ENCODE assay signal across 8 cellular contexts in genomic region chr1:150575518-150576366, GRCh38. TPM values are rescaled to one million over a fixed set of nuclear protein-coding genes. Genes with fewer than 3 reads are reported as not detected.
A peak's percentile ranks its signal among the peaks of the same experiment; 100 is the strongest.
DNase-seq lines count a peak whose midpoint lies in the region; ATAC-seq, FAIRE-seq and TF ChIP-seq lines count a peak whose summit lies in the region.

No MANE protein-coding gene starts in this region.

- H3K36me3 ChIP-seq in HepG2 (replicated peaks in 1 of 2; ENCODE audit: control insufficient read depth in 1 of 2, insufficient read depth in 2 of 2, low read length in 2 of 2): peaks cover 0 to 49% of the 10 kb centered on the region in 2 experiments; a peak in 4 of 5 replicates
- H3K36me3 ChIP-seq in upper lobe of right lung: peaks cover 77% of the 10 kb centered on the region

- H3K27me3 ChIP-seq in HepG2 (ENCODE audit: control insufficient read depth in 1 of 2, insufficient read depth in 2 of 2, low read length in 2 of 2) (no peaks in the 10 kb centered on the region; a peak in 1 of 5 replicates), upper lobe of right lung (no peaks in the 10 kb centered on the region)

- TF ChIP-seq CTCF in HepG2 (CRISPR knock-in tag; IDR thresholded peaks at IDR 0.05) (no peak), upper lobe of right lung (IDR thresholded peaks at IDR 0.05) (no peak), GM10248 (IDR thresholded peaks at IDR 0.05; ENCODE audit: control extremely low read depth, extremely low read depth, low read depth, missing control alignments) (no peak)

- no peak for TF ChIP-seq EP300 in HepG2 (IDR thresholded peaks at IDR 0.05; ENCODE audit: low read depth in 2 of 2, low read length in 2 of 2)
- TF ChIP-seq EP300 in HepG2 (CRISPR knock-in tag; IDR thresholded peaks at IDR 0.05; ENCODE audit: borderline replicate concordance): no peak

- peak overlapping the region; percentile 96 for H3K4me3 Mint-ChIP-seq in activated naive CD4-positive, alpha-beta T cell treated with anti-CD3 and anti-CD28 coated beads, Interleukin-2, amount 10 ng/mL, durations not matched to agents 7 days and 5 days
- peak overlapping the region; percentile 100 for H3K4me3 Mint-ChIP-seq in activated naive CD8-positive, alpha-beta T cell treated with anti-CD3 and anti-CD28 coated beads, Interleukin-2, amount 50 U/mL, for 24 hours

- in situ Hi-C loops in HepG2 (cut with HindIII; ENCODE audit: extremely low pct_ligation_motif_present, low pct_unique_long_range_greater_than_20kb): no loop called here

- H3K4me1 ChIP-seq in HepG2 (ENCODE audit: insufficient read depth, low read length) (peaks cover 54% of the 10 kb centered on the region), upper lobe of right lung (peaks cover 54% of the 10 kb centered on the region)

- peak; percentile 50 for FAIRE-seq in HepG2 (lab: Jason Lieb, UNC)

- TF ChIP-seq RAD21 in HepG2 (CRISPR knock-in tag; IDR thresholded peaks at IDR 0.05): no peak

- BruUV-seq in HepG2 (replicated peaks; lab: Mats Ljungman, UMichigan): no TSS peak

- H3K9me3 ChIP-seq in HepG2 (ENCODE audit: low read length) (no peaks in the 10 kb centered on the region), upper lobe of right lung (no peaks in the 10 kb centered on the region)

- DNase-seq in activated naive CD4-positive, alpha-beta T cell treated with anti-CD3 and anti-CD28 coated beads, Interleukin-2, amount 10 ng/mL, durations not matched to agents 7 days and 5 days: no peak
- DNase-seq in activated naive CD4-positive, alpha-beta T cell (lab: John Stamatoyannopoulos, UW): no peak
- DNase-seq in activated naive CD8-positive, alpha-beta T cell treated with anti-CD3 and anti-CD28 coated beads, Interleukin-2, amount 50 U/mL, for 24 hours: no peak
- DNase-seq in HepG2 (ENCODE audit: low spot score): no peak
- DNase-seq in upper lobe of right lung: peak; percentile 1
- no peak for DNase-seq in COR-L47 (lab: John Stamatoyannopoulos, UW)
- no peak for DNase-seq in GM10248 (ENCODE audit: extremely low spot score)

- peaks cover 84% of the 10 kb centered on the region for H3K79me2 ChIP-seq in HepG2 (ENCODE audit: insufficient read depth, low read length)

- peak overlapping the region; percentile 92 for H3K27ac ChIP-seq in HepG2 (ENCODE audit: extremely low read length, insufficient read depth, low read length)
- peak overlapping the region; percentile 100 for H3K27ac ChIP-seq in upper lobe of right lung

- H3K4me1 Mint-ChIP-seq in activated naive CD4-positive, alpha-beta T cell treated with anti-CD3 and anti-CD28 coated beads, Interleukin-2, amount 10 ng/mL, durations not matched to agents 7 days and 5 days: peaks cover 51% of the 10 kb centered on the region
- H3K4me1 Mint-ChIP-seq in activated naive CD8-positive, alpha-beta T cell treated with anti-CD3 and anti-CD28 coated beads, Interleukin-2, amount 50 U/mL, for 24 hours: peaks cover 63% of the 10 kb centered on the region

- WGBS in HepG2 (ENCODE audit: low lambda C conversion rate): 4% methylated on average over 1 of the region's 1 CpG

- peak in 1 of 2 experiments; percentile 22; a peak in 2 of 4 replicates for TF ChIP-seq POLR2A in HepG2 (IDR thresholded peaks at IDR 0.05; ENCODE audit: insufficient read depth in 1 of 2, low read depth in 2 of 2, low read length in 2 of 2)

- H3K36me3 Mint-ChIP-seq in activated naive CD4-positive, alpha-beta T cell treated with anti-CD3 and anti-CD28 coated beads, Interleukin-2, amount 10 ng/mL, durations not matched to agents 7 days and 5 days: peaks cover 79% of the 10 kb centered on the region
- H3K36me3 Mint-ChIP-seq in activated naive CD8-positive, alpha-beta T cell treated with anti-CD3 and anti-CD28 coated beads, Interleukin-2, amount 50 U/mL, for 24 hours (ENCODE audit: low read depth): peaks cover 80% of the 10 kb centered on the region

- H3K4me3 ChIP-seq in HepG2 (replicated peaks in 1 of 3; ENCODE audit: insufficient read depth in 1 of 3, low read depth in 2 of 3, low read length in 3 of 3) (peak overlapping the region; percentile 93 to 96 (median 94); a peak in 5 of 6 replicates), upper lobe of right lung (peak overlapping the region; percentile 88)

- CTCF ChIA-PET in activated naive CD4-positive, alpha-beta T cell treated with anti-CD3 and anti-CD28 coated beads, Interleukin-2, amount 10 ng/mL, durations not matched to agents 7 days and 5 days (lab: Charles Lee): interaction anchor here (1.3 to 13.1 kb wide), 3 partner anchors 12 to 45 kb away, joined by 3 to 221 read pairs (median 36); no protein-coding TSS in a partner anchor
- CTCF ChIA-PET in HepG2 (lab: Yijun Ruan, JAX; ENCODE audit: low intra/inter-chr PET ratio, low total read pairs) (interaction anchor here (2.0 kb wide), 1 partner anchor 14 kb away, joined by 4 read pairs; no protein-coding TSS in a partner anchor), GM10248 (lab: Yijun Ruan, JAX) (interaction anchor here (1.5 to 10.8 kb wide), 2 partner anchors 15 to 44 kb away, joined by 4 to 149 read pairs; no protein-coding TSS in a partner anchor)

- POLR2A ChIA-PET in HepG2 (lab: Yijun Ruan, JAX): interaction anchor here (0.6 to 11.9 kb wide), 10 partner anchors 10 to 395 kb away, joined by 3 to 469 read pairs (median 5); partner anchors contain the start of genes ENSA and FALEC
- POLR2A ChIA-PET in GM10248 (lab: Yijun Ruan, JAX): interaction anchor here (1.0 to 11.0 kb wide), 3 partner anchors 10 to 53 kb away, joined by 4 to 305 read pairs (median 5); partner anchors contain the start of gene ENSA

- peak overlapping the region; percentile 96 for H3K27ac Mint-ChIP-seq in activated naive CD4-positive, alpha-beta T cell treated with anti-CD3 and anti-CD28 coated beads, Interleukin-2, amount 10 ng/mL, durations not matched to agents 7 days and 5 days
- H3K27ac Mint-ChIP-seq in activated naive CD8-positive, alpha-beta T cell treated with anti-CD3 and anti-CD28 coated beads, Interleukin-2, amount 50 U/mL, for 24 hours: peak overlapping the region; percentile 99

- peak overlapping the region; percentile 94 for H3K9ac ChIP-seq in HepG2 (ENCODE audit: insufficient read depth, low read depth, low read length)

- no peak overlapping the region for H2AFZ ChIP-seq in HepG2 (ENCODE audit: low read length)

- ATAC-seq in activated naive CD8-positive, alpha-beta T cell treated with anti-CD3 and anti-CD28 coated beads, Interleukin-2, amount 50 U/mL, for 24 hours: no peak
- ATAC-seq in HepG2 (no peak; the same call in 2 of the 3 replicates), upper lobe of right lung (no peak), GM19397 (IDR thresholded peaks at IDR 0.05; ENCODE audit: unreplicated experiment) (no peak)

- H3K4me2 ChIP-seq in HepG2 (ENCODE audit: low read depth, low read length): peak overlapping the region; percentile 81

- no peaks in the 10 kb centered on the region for H3K9me3 Mint-ChIP-seq in activated naive CD4-positive, alpha-beta T cell treated with anti-CD3 and anti-CD28 coated beads, Interleukin-2, amount 10 ng/mL, durations not matched to agents 7 days and 5 days
- H3K9me3 Mint-ChIP-seq in activated naive CD8-positive, alpha-beta T cell treated with anti-CD3 and anti-CD28 coated beads, Interleukin-2, amount 50 U/mL, for 24 hours: no peaks in the 10 kb centered on the region

- intact Hi-C loops in HepG2 (cut with micrococcal nuclease; ENCODE audit: unreplicated experiment): loop anchor here (5.0 kb wide), 1 partner anchor 37 kb away; no protein-coding TSS in a partner anchor
- intact Hi-C loops in upper lobe of right lung (cut with DNase I): loop anchor here (10.0 kb wide), 1 partner anchor 49 kb away; the partner anchor contains the start of gene ENSA

- H4K20me1 ChIP-seq in HepG2 (ENCODE audit: insufficient read depth, low read length): peaks cover 63% of the 10 kb centered on the region

- no peaks in the 10 kb centered on the region for H3K27me3 Mint-ChIP-seq in activated naive CD4-positive, alpha-beta T cell treated with anti-CD3 and anti-CD28 coated beads, Interleukin-2, amount 10 ng/mL, durations not matched to agents 7 days and 5 days
- peaks cover 3% of the 10 kb centered on the region for H3K27me3 Mint-ChIP-seq in activated naive CD8-positive, alpha-beta T cell treated with anti-CD3 and anti-CD28 coated beads, Interleukin-2, amount 50 U/mL, for 24 hours

RNA-seq across cellular contexts. Expression of gene MCL1, which starts 3.7 kb away (rescaled TPM):
- total RNA-seq in HepG2 (2016; rRNA removed; fragmentation: Illumina TruSeq; extraction: Trizol) (113 and 125 TPM in 2 replicates), upper lobe of right lung (325 TPM)
- 16.3 and 19.0 TPM in 2 replicates for total RNA-seq in HepG2 (2016; cell fraction: cytosol; rRNA removed; fragmentation: Illumina TruSeq; extraction: Trizol; ENCODE audit: low read depth)
- 108 and 127 TPM in 2 replicates for total RNA-seq in HepG2 (2016; cell fraction: insoluble cytoplasmic fraction; rRNA removed; fragmentation: Illumina TruSeq; extraction: Trizol)
- total RNA-seq in HepG2 (2016; cell fraction: membrane; rRNA removed; fragmentation: Illumina TruSeq; extraction: Trizol): 41.9 and 48.9 TPM in 2 replicates
- total RNA-seq in HepG2 (2016; cell fraction: nucleus; rRNA removed; fragmentation: Illumina TruSeq; extraction: Trizol): 150 and 151 TPM in 2 replicates
- 69.5 and 70.6 TPM in 2 replicates for polyA plus RNA-seq in HepG2 (2011; rRNA removed)
- polyA plus RNA-seq in HepG2 (2011; cell fraction: cytosol; rRNA removed): 40.6 and 51.3 TPM in 2 replicates
- polyA plus RNA-seq in HepG2 (2011; cell fraction: nucleus; rRNA removed): 127 and 138 TPM in 2 replicates
- 59.5 and 80.1 TPM in 2 replicates for polyA plus RNA-seq in HepG2 (2012)
- 5.6 and 6.4 TPM in 2 replicates for polyA plus RNA-seq in HepG2 (2016; cell fraction: cytosol; fragmentation: Illumina TruSeq; extraction: Trizol; ENCODE audit: low read depth)
- 99.4 and 100.0 TPM in 2 replicates for polyA plus RNA-seq in HepG2 (2016; cell fraction: insoluble cytoplasmic fraction; fragmentation: Illumina TruSeq; extraction: Trizol; ENCODE audit: low read depth)
- polyA plus RNA-seq in HepG2 (2016; cell fraction: membrane; fragmentation: Illumina TruSeq; extraction: Trizol; ENCODE audit: low read depth): 21.9 and 23.4 TPM in 2 replicates
- 207 and 216 TPM in 2 replicates for polyA plus RNA-seq in HepG2 (2016; cell fraction: nucleus; fragmentation: Illumina TruSeq; extraction: Trizol; ENCODE audit: insufficient read depth, low read depth)
- polyA minus RNA-seq in HepG2 (2011; rRNA and poly(A)+ RNA removed; ENCODE audit: low replicate concordance): 65.4 and 90.8 TPM in 2 replicates
- polyA minus RNA-seq in HepG2 (2011; cell fraction: cytosol; rRNA and poly(A)+ RNA removed): 72.9 and 73.2 TPM in 2 replicates
- polyA minus RNA-seq in HepG2 (2011; cell fraction: nucleus; rRNA and poly(A)+ RNA removed): 152 and 196 TPM in 2 replicates

RNA-seq across cellular contexts. Expression of gene ADAMTSL4, which starts 26.5 kb away (rescaled TPM):
- total RNA-seq in HepG2 (2016; rRNA removed; fragmentation: Illumina TruSeq; extraction: Trizol) (1.9 and 3.9 TPM in 2 replicates), upper lobe of right lung (99.2 TPM)
- 1.3 and 1.4 TPM in 2 replicates for total RNA-seq in HepG2 (2016; cell fraction: cytosol; rRNA removed; fragmentation: Illumina TruSeq; extraction: Trizol; ENCODE audit: low read depth)
- total RNA-seq in HepG2 (2016; cell fraction: insoluble cytoplasmic fraction; rRNA removed; fragmentation: Illumina TruSeq; extraction: Trizol): 1.4 and 3.5 TPM in 2 replicates
- total RNA-seq in HepG2 (2016; cell fraction: membrane; rRNA removed; fragmentation: Illumina TruSeq; extraction: Trizol): 2.8 TPM in 2 replicates
- total RNA-seq in HepG2 (2016; cell fraction: nucleus; rRNA removed; fragmentation: Illumina TruSeq; extraction: Trizol): 5.1 and 8.0 TPM in 2 replicates
- 15.1 and 16.4 TPM in 2 replicates for polyA plus RNA-seq in HepG2 (2011; rRNA removed)
- 7.9 and 8.3 TPM in 2 replicates for polyA plus RNA-seq in HepG2 (2011; cell fraction: cytosol; rRNA removed)
- polyA plus RNA-seq in HepG2 (2011; cell fraction: nucleus; rRNA removed): 81.6 and 99.7 TPM in 2 replicates
- 6.4 and 10.9 TPM in 2 replicates for polyA plus RNA-seq in HepG2 (2012)
- 0.93 and 1.3 TPM in 2 replicates for polyA plus RNA-seq in HepG2 (2016; cell fraction: cytosol; fragmentation: Illumina TruSeq; extraction: Trizol; ENCODE audit: low read depth)
- polyA plus RNA-seq in HepG2 (2016; cell fraction: insoluble cytoplasmic fraction; fragmentation: Illumina TruSeq; extraction: Trizol; ENCODE audit: low read depth): 4.0 and 4.2 TPM in 2 replicates
- polyA plus RNA-seq in HepG2 (2016; cell fraction: membrane; fragmentation: Illumina TruSeq; extraction: Trizol; ENCODE audit: low read depth): 3.3 and 3.7 TPM in 2 replicates
- 32.6 and 38.0 TPM in 2 replicates for polyA plus RNA-seq in HepG2 (2016; cell fraction: nucleus; fragmentation: Illumina TruSeq; extraction: Trizol; ENCODE audit: insufficient read depth, low read depth)
- 5.9 and 8.8 TPM in 2 replicates for polyA minus RNA-seq in HepG2 (2011; rRNA and poly(A)+ RNA removed; ENCODE audit: low replicate concordance)
- polyA minus RNA-seq in HepG2 (2011; cell fraction: cytosol; rRNA and poly(A)+ RNA removed): 5.3 and 6.0 TPM in 2 replicates
- 9.4 TPM in 2 replicates for polyA minus RNA-seq in HepG2 (2011; cell fraction: nucleus; rRNA and poly(A)+ RNA removed)

RNA-seq across cellular contexts. Expression of gene ENSA, which starts 53.7 kb away (rescaled TPM):
- total RNA-seq in HepG2 (2016; rRNA removed; fragmentation: Illumina TruSeq; extraction: Trizol) (111 and 137 TPM in 2 replicates), upper lobe of right lung (188 TPM)
- total RNA-seq in HepG2 (2016; cell fraction: cytosol; rRNA removed; fragmentation: Illumina TruSeq; extraction: Trizol; ENCODE audit: low read depth): 32.7 and 33.3 TPM in 2 replicates
- total RNA-seq in HepG2 (2016; cell fraction: insoluble cytoplasmic fraction; rRNA removed; fragmentation: Illumina TruSeq; extraction: Trizol): 104 and 136 TPM in 2 replicates
- total RNA-seq in HepG2 (2016; cell fraction: membrane; rRNA removed; fragmentation: Illumina TruSeq; extraction: Trizol): 71.0 and 79.7 TPM in 2 replicates
- total RNA-seq in HepG2 (2016; cell fraction: nucleus; rRNA removed; fragmentation: Illumina TruSeq; extraction: Trizol): 59.2 and 64.7 TPM in 2 replicates
- polyA plus RNA-seq in HepG2 (2011; rRNA removed): 54.5 and 55.1 TPM in 2 replicates
- polyA plus RNA-seq in HepG2 (2011; cell fraction: cytosol; rRNA removed): 35.3 and 39.9 TPM in 2 replicates
- polyA plus RNA-seq in HepG2 (2011; cell fraction: nucleus; rRNA removed): 18.3 and 19.1 TPM in 2 replicates
- polyA plus RNA-seq in HepG2 (2012): 68.7 and 69.6 TPM in 2 replicates
- polyA plus RNA-seq in HepG2 (2016; cell fraction: cytosol; fragmentation: Illumina TruSeq; extraction: Trizol; ENCODE audit: low read depth): 46.8 and 50.7 TPM in 2 replicates
- 203 and 211 TPM in 2 replicates for polyA plus RNA-seq in HepG2 (2016; cell fraction: insoluble cytoplasmic fraction; fragmentation: Illumina TruSeq; extraction: Trizol; ENCODE audit: low read depth)
- polyA plus RNA-seq in HepG2 (2016; cell fraction: membrane; fragmentation: Illumina TruSeq; extraction: Trizol; ENCODE audit: low read depth): 87.0 and 96.1 TPM in 2 replicates
- polyA plus RNA-seq in HepG2 (2016; cell fraction: nucleus; fragmentation: Illumina TruSeq; extraction: Trizol; ENCODE audit: insufficient read depth, low read depth): 97.2 and 103 TPM in 2 replicates
- polyA minus RNA-seq in HepG2 (2011; rRNA and poly(A)+ RNA removed; ENCODE audit: low replicate concordance): 25.8 and 53.2 TPM in 2 replicates
- polyA minus RNA-seq in HepG2 (2011; cell fraction: cytosol; rRNA and poly(A)+ RNA removed): 16.0 and 18.2 TPM in 2 replicates
- polyA minus RNA-seq in HepG2 (2011; cell fraction: nucleus; rRNA and poly(A)+ RNA removed): 34.9 and 47.6 TPM in 2 replicates

Comparison
In these comparisons a context has a peak if more than half of its experiments do, and no peak if none do; other contexts are left out.
1. RNA of gene ADAMTSL4, which starts 26.5 kb away (total RNA-seq): 99.2 TPM in upper lobe of right lung (single experiment); 1.3 to 8.0 TPM in HepG2; every median in the first group is over 10 times any median in the second.